ENCODE assay signal across 24 cellular contexts in the genomic region with DNA sequence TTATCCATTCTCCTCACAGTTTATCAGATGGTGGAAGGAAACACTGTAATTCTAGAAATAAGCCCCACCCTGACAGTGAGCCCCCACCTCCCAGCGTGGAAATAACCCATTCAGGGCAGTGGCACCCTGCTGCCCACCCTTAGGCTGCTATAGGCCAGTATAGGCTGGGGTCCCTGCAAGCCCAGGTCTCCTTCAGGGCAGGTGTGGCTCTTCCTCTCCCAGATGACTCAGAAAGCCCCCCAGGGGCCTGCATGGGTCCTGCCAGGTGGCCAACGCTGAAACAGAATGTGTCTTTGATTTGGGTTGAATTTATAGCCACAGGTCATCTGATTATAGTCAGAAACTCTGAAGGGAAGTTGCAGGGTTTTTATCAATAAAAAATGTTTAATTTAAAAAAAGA.
"Had no signal": no experiment of that assay in that cellular context is flagged by ENCODE, and none has a peak within 500 bp of the region (broad histone marks: within the 10 kb centered on the region; RNA-seq: fewer than 3 reads in every experiment).

No MANE protein-coding gene starts in this region.

- H3K36me3 Mint-ChIP-seq: activated naive CD4-positive, alpha-beta T cell treated with anti-CD3 and anti-CD28 coated beads, Interleukin-2, amount 50 U/mL, for 72 hours; naive B cell; stimulated activated memory B cell treated with anti-CD40 and anti-IgM and Interleukin-4, amounts not matched to agents 10 μg/mL and 1 μg/mL and 100 μg/mL, for 72 hours; T-cell had no signal

- H3K4me3 Mint-ChIP-seq: activated CD8-positive, alpha-beta T cell treated with anti-CD3 and anti-CD28 coated beads for 36 hours; activated T-cell treated with anti-CD3 and anti-CD28 coated beads, Interleukin-2, amount 50 U/mL, for 72 hours; dendritic cell treated with granulocyte-macrophage colony-stimulating factor and Interleukin-4, amounts not matched to agents 40 ng/mL and 50 ng/mL, for 4 days; stimulated activated memory B cell treated with anti-CD40 and anti-IgM and Interleukin-4, amounts not matched to agents 10 μg/mL and 1 μg/mL and 100 μg/mL, for 72 hours; T-cell had no signal

- H3K9me3 ChIP-seq: adrenal gland, esophagus squamous epithelium, heart right ventricle, left ventricle myocardium inferior, mucosa of descending colon, ovary, psoas muscle had no signal

- H3K27me3 ChIP-seq: adrenal gland, esophagus squamous epithelium, heart right ventricle, ovary had no signal

- H3K27ac ChIP-seq: esophagus squamous epithelium, heart right ventricle, left ventricle myocardium inferior, ovary, psoas muscle had no signal

- DNase-seq: activated CD4-positive, alpha-beta T cell treated with anti-CD3 and anti-CD28 coated beads for 48 hours; activated CD4-positive, CD25-positive, alpha-beta regulatory T cell; activated CD8-positive, alpha-beta memory T cell treated with anti-CD3 and anti-CD28 coated beads, Interleukin-2, amount 50 U/mL, for 4 hours; activated CD8-positive, alpha-beta T cell treated with anti-CD3 and anti-CD28 coated beads for 36 hours; activated gamma-delta T cell treated with Interleukin-2 at 50 U/mL for 16 hours; activated T-cell treated with anti-CD3 and anti-CD28 coated beads, Interleukin-2, amount 50 U/mL, for 72 hours; cerebellar nuclear complex; effector CD8-positive, alpha-beta T cell; esophagus squamous epithelium; heart right ventricle; left ventricle myocardium inferior; mucosa of descending colon; naive B cell; small intestine; stimulated activated CD4-positive, alpha-beta T cell treated with anti-CD3 and anti-CD28 coated beads, Interleukin-4, amount 100 ng/mL, for 4 hours; T-cell; T-helper 9 cell had no signal

- H3K9me3 Mint-ChIP-seq: activated CD8-positive, alpha-beta T cell treated with anti-CD3 and anti-CD28 coated beads for 36 hours; activated naive CD4-positive, alpha-beta T cell treated with anti-CD3 and anti-CD28 coated beads, Interleukin-2, amount 50 U/mL, for 72 hours; activated T-cell treated with anti-CD3 and anti-CD28 coated beads, Interleukin-2, amount 50 U/mL, for 72 hours; dendritic cell treated with granulocyte-macrophage colony-stimulating factor and Interleukin-4, amounts not matched to agents 40 ng/mL and 50 ng/mL, for 4 days; naive B cell; stimulated activated memory B cell treated with anti-CD40 and anti-IgM and Interleukin-4, amounts not matched to agents 10 μg/mL and 1 μg/mL and 100 μg/mL, for 72 hours; T-cell had no signal

- ATAC-seq: activated CD8-positive, alpha-beta T cell treated with anti-CD3 and anti-CD28 coated beads for 36 hours; activated naive CD4-positive, alpha-beta T cell treated with anti-CD3 and anti-CD28 coated beads, Interleukin-2, amount 50 U/mL, for 72 hours; activated T-cell treated with anti-CD3 and anti-CD28 coated beads, Interleukin-2, amount 50 U/mL, for 72 hours; mucosa of descending colon; stimulated activated memory B cell treated with anti-CD40 and anti-IgM and Interleukin-4, amounts not matched to agents 10 μg/mL and 1 μg/mL and 100 μg/mL, for 72 hours; T-cell had no signal

- H3K27ac Mint-ChIP-seq: activated CD8-positive, alpha-beta T cell treated with anti-CD3 and anti-CD28 coated beads for 36 hours; activated naive CD4-positive, alpha-beta T cell treated with anti-CD3 and anti-CD28 coated beads, Interleukin-2, amount 50 U/mL, for 72 hours; activated T-cell treated with anti-CD3 and anti-CD28 coated beads, Interleukin-2, amount 50 U/mL, for 72 hours; dendritic cell treated with granulocyte-macrophage colony-stimulating factor and Interleukin-4, amounts not matched to agents 40 ng/mL and 50 ng/mL, for 4 days; stimulated activated memory B cell treated with anti-CD40 and anti-IgM and Interleukin-4, amounts not matched to agents 10 μg/mL and 1 μg/mL and 100 μg/mL, for 72 hours; T-cell had no signal

- FAIRE-seq: astrocyte, small intestine had no signal

- H3K36me3 ChIP-seq: adrenal gland, esophagus squamous epithelium, heart right ventricle, left ventricle myocardium inferior, ovary had no signal

- H3K4me1 Mint-ChIP-seq: stimulated activated memory B cell treated with anti-CD40 and anti-IgM and Interleukin-4, amounts not matched to agents 10 μg/mL and 1 μg/mL and 100 μg/mL, for 72 hours had no signal

- H3K27me3 Mint-ChIP-seq: activated CD8-positive, alpha-beta T cell treated with anti-CD3 and anti-CD28 coated beads for 36 hours; T-cell had no signal

- H3K4me3 ChIP-seq: adrenal gland, esophagus squamous epithelium, heart right ventricle, left ventricle myocardium inferior, mucosa of descending colon, ovary, psoas muscle had no signal
